In the genomic region with DNA sequence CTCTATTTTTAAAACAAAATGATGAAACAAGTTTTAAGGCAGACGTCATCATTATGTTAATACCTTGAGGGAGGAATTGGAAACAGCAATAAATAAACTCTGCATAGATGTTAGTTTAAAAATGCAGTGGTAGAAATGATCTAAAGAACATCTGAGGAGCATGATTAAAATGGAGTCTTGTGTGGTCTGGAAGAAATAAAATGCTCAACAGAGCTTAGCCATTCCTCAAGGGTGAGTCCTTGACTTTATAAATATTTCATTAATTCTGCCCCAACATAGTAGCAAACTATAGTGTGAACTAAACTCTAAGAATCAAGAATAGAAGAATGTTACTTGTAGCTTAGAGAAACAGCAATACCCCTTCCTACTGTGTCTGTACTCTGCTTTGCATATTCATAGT, we compare ENCODE assay signal across 1 cellular context.
TF ChIP-seq lines count a peak whose summit lies in the region.

No MANE protein-coding gene starts in this region.

TF ChIP-seq in HCT116, 20 proteins besides CTCF, POLR2A, EP300 and RAD21 (continued from another document):
- TF ChIP-seq MAX (IDR thresholded peaks at IDR 0.05) (no peak), CEBPB (IDR thresholded peaks at IDR 0.05; ENCODE audit: low read depth) (no peak), YY1 (IDR thresholded peaks at IDR 0.05; ENCODE audit: extremely low read depth, insufficient replicate concordance, low read depth, low read length) (no peak), EZH2 (IDR thresholded peaks at IDR 0.05) (no peak), SIN3A (IDR thresholded peaks at IDR 0.05; ENCODE audit: low read depth) (no peak), EGR1 (IDR thresholded peaks at IDR 0.05; ENCODE audit: low read depth) (no peak)
